Comparison of ENCODE assay signal across 8 cellular contexts in the genomic region with DNA sequence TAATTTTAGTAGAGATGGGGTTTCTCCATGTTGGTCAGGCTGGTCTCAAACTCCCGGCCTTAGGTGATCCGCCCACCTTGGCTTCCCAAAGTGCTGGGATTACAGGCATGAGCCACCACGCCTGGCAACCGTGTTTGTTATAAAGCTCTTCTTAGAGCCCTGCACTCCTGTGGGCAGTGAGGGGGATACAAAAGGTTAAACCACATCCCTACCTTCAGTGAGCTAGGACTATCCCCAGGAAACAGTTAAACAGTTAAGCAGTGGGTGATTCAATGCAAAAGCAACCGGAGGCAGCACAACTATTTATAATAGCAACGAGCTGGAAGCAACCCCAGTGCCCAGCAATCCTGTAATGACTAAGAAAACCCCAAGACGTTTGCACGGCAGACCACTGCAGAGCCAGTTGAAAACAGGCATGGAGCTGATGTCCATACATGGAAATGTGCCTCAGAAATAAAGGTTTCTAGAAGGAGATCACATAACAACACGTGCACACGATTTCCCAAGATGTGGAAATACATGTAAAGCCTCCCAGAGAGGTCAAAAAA.
DNase-seq lines count a peak whose midpoint lies in the region; ATAC-seq and TF ChIP-seq lines count a peak whose summit lies in the region.

No MANE protein-coding gene starts in this region.

- peak overlapping the region; percentile 94 for H2BK120ac ChIP-seq in mesenchymal stem cell (ENCODE audit: low read depth, low read length)

- peak overlapping the region; percentile 81 for H3K9ac ChIP-seq in mesenchymal stem cell (ENCODE audit: low read length)

- DNase-seq in EL: peak; percentile 97
- peak; percentile 57 for DNase-seq in GM20000 (ENCODE audit: low spot score)
- peak; percentile 64 for DNase-seq in activated CD8-positive, alpha-beta T cell treated with anti-CD3 and anti-CD28 coated beads, Interleukin-2, amount 10 ng/mL, durations not matched to agents 7 days and 5 days
- peak; percentile 100 for DNase-seq in mesenchymal stem cell
- no peak for DNase-seq in HPDE6-E6E7 (ENCODE audit: extremely low spot score)
- no peak for DNase-seq in NCI-H526 (lab: John Stamatoyannopoulos, UW)
- no peak for DNase-seq in OCI-M2 (lab: John Stamatoyannopoulos, UW; ENCODE audit: unreplicated experiment)

- no peak overlapping the region for H3K4me3 ChIP-seq in mesenchymal stem cell (ENCODE audit: insufficient read depth in 1 of 2, low read depth in 1 of 2, low read length in 2 of 2)

- H2BK15ac ChIP-seq in mesenchymal stem cell (ENCODE audit: low read depth, poor library complexity, severe bottlenecking): no peak overlapping the region

- POLR2A ChIA-PET in activated CD8-positive, alpha-beta T cell treated with anti-CD3 and anti-CD28 coated beads, Interleukin-2, amount 10 ng/mL, durations not matched to agents 7 days and 5 days (lab: Charles Lee): interaction anchor here (0.5 to 1.7 kb wide), 8 partner anchors 9 to 365 kb away, joined by 3 to 13 read pairs (median 4); no protein-coding TSS in a partner anchor

- ATAC-seq in HG03469 (IDR thresholded peaks at IDR 0.05; ENCODE audit: unreplicated experiment): peak; percentile 86
- peak; percentile 87 for ATAC-seq in activated CD8-positive, alpha-beta T cell treated with anti-CD3 and anti-CD28 coated beads, Interleukin-2, amount 10 ng/mL, durations not matched to agents 7 days and 5 days

- 3% methylated on average over 9 of the region's 10 CpGs for WGBS in mesenchymal stem cell

- no peak overlapping the region for H3K4ac ChIP-seq in mesenchymal stem cell (ENCODE audit: low read depth in 1 of 2, low read length in 2 of 2)

- H2AK5ac ChIP-seq in mesenchymal stem cell (ENCODE audit: low read length, severe bottlenecking): no peak overlapping the region

- no peak overlapping the region for H3K23ac ChIP-seq in mesenchymal stem cell (ENCODE audit: low read length in 2 of 2)

- H3K4me3 Mint-ChIP-seq in activated CD8-positive, alpha-beta T cell treated with anti-CD3 and anti-CD28 coated beads, Interleukin-2, amount 10 ng/mL, durations not matched to agents 7 days and 5 days: no peak overlapping the region

- peak overlapping the region; percentile 90 for H2BK5ac ChIP-seq in mesenchymal stem cell (ENCODE audit: low read depth, low read length, poor library complexity, severe bottlenecking)

- H3K4me2 ChIP-seq in mesenchymal stem cell (ENCODE audit: low read length, poor library complexity, severe bottlenecking): no peak overlapping the region

- H3K18ac ChIP-seq in mesenchymal stem cell (ENCODE audit: low read depth in 1 of 2, low read length in 2 of 2): peak overlapping the region in 1 of 2 experiments; percentile 97

- peak overlapping the region; percentile 90 for H3K27ac ChIP-seq in mesenchymal stem cell (ENCODE audit: low read length, poor library complexity, severe bottlenecking)

- H3K36me3 Mint-ChIP-seq in activated CD8-positive, alpha-beta T cell treated with anti-CD3 and anti-CD28 coated beads, Interleukin-2, amount 10 ng/mL, durations not matched to agents 7 days and 5 days (ENCODE audit: low read depth): peaks cover 1% of the 10 kb centered on the region

- H3K27ac Mint-ChIP-seq in activated CD8-positive, alpha-beta T cell treated with anti-CD3 and anti-CD28 coated beads, Interleukin-2, amount 10 ng/mL, durations not matched to agents 7 days and 5 days: peak overlapping the region; percentile 17

- no peak overlapping the region for H3K14ac ChIP-seq in mesenchymal stem cell (ENCODE audit: low read length in 2 of 2)

- H3K4me1 Mint-ChIP-seq in activated CD8-positive, alpha-beta T cell treated with anti-CD3 and anti-CD28 coated beads, Interleukin-2, amount 10 ng/mL, durations not matched to agents 7 days and 5 days (ENCODE audit: low read depth): peaks cover 25% of the 10 kb centered on the region

- no peaks in the 10 kb centered on the region for H3K9me3 Mint-ChIP-seq in activated CD8-positive, alpha-beta T cell treated with anti-CD3 and anti-CD28 coated beads, Interleukin-2, amount 10 ng/mL, durations not matched to agents 7 days and 5 days (ENCODE audit: insufficient read depth)

- no peaks in the 10 kb centered on the region for H3K27me3 ChIP-seq in mesenchymal stem cell (ENCODE audit: control insufficient read depth in 1 of 2, insufficient read depth in 1 of 2, low read length in 2 of 2)

- H3K4me1 ChIP-seq in mesenchymal stem cell (ENCODE audit: control insufficient read depth, insufficient read depth, low read depth, low read length): peaks cover 3% of the 10 kb centered on the region

- no peaks in the 10 kb centered on the region for H3K36me3 ChIP-seq in mesenchymal stem cell (ENCODE audit: control insufficient read depth in 1 of 2, insufficient read depth in 2 of 2, low read depth in 1 of 2, low read length in 2 of 2)

- no peak overlapping the region for H4K8ac ChIP-seq in mesenchymal stem cell (ENCODE audit: low read length)

- H4K91ac ChIP-seq in mesenchymal stem cell (ENCODE audit: low read length): no peak overlapping the region

- no peak overlapping the region for H2AFZ ChIP-seq in mesenchymal stem cell (ENCODE audit: low read depth, low read length)

- H2BK12ac ChIP-seq in mesenchymal stem cell (ENCODE audit: low read length in 2 of 2): peak overlapping the region; percentile 28 to 85

- TF ChIP-seq CTCF in GM20000 (IDR thresholded peaks at IDR 0.05; ENCODE audit: extremely low read depth, missing control alignments): no peak

- H3K27me3 Mint-ChIP-seq in activated CD8-positive, alpha-beta T cell treated with anti-CD3 and anti-CD28 coated beads, Interleukin-2, amount 10 ng/mL, durations not matched to agents 7 days and 5 days (ENCODE audit: low read depth): no peaks in the 10 kb centered on the region

- CTCF ChIA-PET in activated CD8-positive, alpha-beta T cell treated with anti-CD3 and anti-CD28 coated beads, Interleukin-2, amount 10 ng/mL, durations not matched to agents 7 days and 5 days (lab: Charles Lee): interaction anchor here (0.8 to 6.3 kb wide), 11 partner anchors 10 to 66 kb away, joined by 3 to 38 read pairs (median 3); no protein-coding TSS in a partner anchor

- H3K79me1 ChIP-seq in mesenchymal stem cell (replicated peaks; ENCODE audit: low read length, poor library complexity, severe bottlenecking): no peaks in the 10 kb centered on the region

- peaks cover 3% of the 10 kb centered on the region for H3K9me3 ChIP-seq in mesenchymal stem cell (ENCODE audit: control insufficient read depth, low read length)

Comparison
In these comparisons a context has a peak if more than half of its experiments do, and no peak if none do; other contexts are left out.
1. DNase-seq: peak in EL (single experiment), GM20000 (single experiment), activated CD8-positive, alpha-beta T cell treated with anti-CD3 and anti-CD28 coated beads, Interleukin-2, amount 10 ng/mL, durations not matched to agents 7 days and 5 days (single experiment) and mesenchymal stem cell (single experiment); none in HPDE6-E6E7 (single experiment), NCI-H526 (0 of 2) and OCI-M2 (single experiment).